1 cellular context compared by ENCODE assay signal in genomic region chr5:34585601-34586104, GRCh38.
TF ChIP-seq lines count a peak whose summit lies in the region.

No MANE protein-coding gene starts in this region.

TF ChIP-seq in HepG2, 621 proteins besides CTCF, POLR2A, EP300 and RAD21 (continued from another document and continues in another):
- TF ChIP-seq THRA (CRISPR knock-in tag; IDR thresholded peaks at IDR 0.05; ENCODE audit: borderline replicate concordance) (no peak), ZSCAN31 (CRISPR knock-in tag; IDR thresholded peaks at IDR 0.05; ENCODE audit: low read depth) (no peak), ZFY (CRISPR knock-in tag; IDR thresholded peaks at IDR 0.05) (no peak), CREM (IDR thresholded peaks at IDR 0.05) (no peak; the same call in 1 of the 2 replicates), CREM (CRISPR knock-in tag; IDR thresholded peaks at IDR 0.05) (no peak), DR1 (CRISPR knock-in tag; IDR thresholded peaks at IDR 0.05) (no peak), KLF9 (CRISPR knock-in tag; IDR thresholded peaks at IDR 0.05; ENCODE audit: low read depth) (no peak), RFX3 (CRISPR knock-in tag; IDR thresholded peaks at IDR 0.05) (peak; percentile 67), ZNF264 (CRISPR knock-in tag; IDR thresholded peaks at IDR 0.05) (no peak), ZNF749 (CRISPR knock-in tag; IDR thresholded peaks at IDR 0.05; ENCODE audit: borderline replicate concordance) (no peak), ZNF33B (CRISPR knock-in tag; IDR thresholded peaks at IDR 0.05) (no peak), GTF3A (CRISPR knock-in tag; conservative IDR thresholded peaks at IDR 0.05) (no peak), ZNF275 (CRISPR knock-in tag; IDR thresholded peaks at IDR 0.05; ENCODE audit: borderline replicate concordance) (no peak), RFXANK (CRISPR knock-in tag; IDR thresholded peaks at IDR 0.05) (no peak), EHMT2 (IDR thresholded peaks at IDR 0.05; ENCODE audit: borderline replicate concordance, low read depth, low read length) (no peak; the same call in 1 of the 2 replicates), SALL2 (CRISPR knock-in tag; IDR thresholded peaks at IDR 0.05) (no peak), BORCS8-MEF2B (CRISPR knock-in tag; IDR thresholded peaks at IDR 0.05) (no peak), RFX5 (IDR thresholded peaks at IDR 0.05; ENCODE audit: low read depth, low read length) (peak; percentile 49; the same call in 1 of the 2 replicates), TBX2 (CRISPR knock-in tag; IDR thresholded peaks at IDR 0.05; ENCODE audit: borderline replicate concordance) (0 out of 2 replicates have a peak, but pooled peaks have one; percentile 30), ATF3 (CRISPR knock-in tag; IDR thresholded peaks at IDR 0.05) (no peak), SMYD3 (CRISPR knock-in tag; IDR thresholded peaks at IDR 0.05) (no peak), RXRB (CRISPR knock-in tag; IDR thresholded peaks at IDR 0.05; ENCODE audit: borderline replicate concordance) (peak; percentile 81), DZIP1 (CRISPR knock-in tag; IDR thresholded peaks at IDR 0.05) (no peak), SIN3B (IDR thresholded peaks at IDR 0.05; ENCODE audit: low read length) (no peak), CSRNP1 (CRISPR knock-in tag; IDR thresholded peaks at IDR 0.05) (no peak), MTERF4 (CRISPR knock-in tag; IDR thresholded peaks at IDR 0.05) (no peak), ZFP62 (CRISPR knock-in tag; IDR thresholded peaks at IDR 0.05) (no peak), ATF6 (CRISPR knock-in tag; conservative IDR thresholded peaks at IDR 0.05) (no peak), REST (IDR thresholded peaks at IDR 0.05; ENCODE audit: borderline replicate concordance in 1 of 2, low read depth in 1 of 2, low read length in 2 of 2) (no peak), TOE1 (CRISPR knock-in tag; IDR thresholded peaks at IDR 0.05) (no peak), FOXK2 (IDR thresholded peaks at IDR 0.05) (peak; percentile 82), HOXA9 (CRISPR knock-in tag; IDR thresholded peaks at IDR 0.05; ENCODE audit: borderline replicate concordance) (no peak), SMARCE1 (IDR thresholded peaks at IDR 0.05; ENCODE audit: borderline replicate concordance) (no peak), ZNF282 (IDR thresholded peaks at IDR 0.05; ENCODE audit: partially characterized antibody) (no peak), ZNF280B (CRISPR knock-in tag; IDR thresholded peaks at IDR 0.05; ENCODE audit: borderline replicate concordance) (no peak), RXRA (CRISPR knock-in tag; IDR thresholded peaks at IDR 0.05) (peak; percentile 15; the same call in 1 of the 2 replicates), SUZ12 (IDR thresholded peaks at IDR 0.05; ENCODE audit: low read depth, low read length) (no peak), ZBTB37 (CRISPR knock-in tag; IDR thresholded peaks at IDR 0.05) (no peak), CREB1 (IDR thresholded peaks at IDR 0.05) (no peak), CREB1 (CRISPR knock-in tag; IDR thresholded peaks at IDR 0.05) (no peak), FIP1L1 (IDR thresholded peaks at IDR 0.05; ENCODE audit: borderline replicate concordance, insufficient read depth, low read depth, low read length) (no peak), CSRNP2 (CRISPR knock-in tag; conservative IDR thresholded peaks at IDR 0.05; ENCODE audit: low read depth) (no peak), ZNF383 (CRISPR knock-in tag; IDR thresholded peaks at IDR 0.05; ENCODE audit: borderline replicate concordance) (no peak), NFIB (CRISPR knock-in tag; IDR thresholded peaks at IDR 0.05; ENCODE audit: borderline replicate concordance) (no peak), NFIC (IDR thresholded peaks at IDR 0.05; ENCODE audit: low read length) (peak; percentile 32; the same call in 1 of the 2 replicates), ESRRA (CRISPR knock-in tag; IDR thresholded peaks at IDR 0.05; ENCODE audit: low read depth) (no peak)
